Comparison of ENCODE assay signal across 1 cellular context in the genomic region with DNA sequence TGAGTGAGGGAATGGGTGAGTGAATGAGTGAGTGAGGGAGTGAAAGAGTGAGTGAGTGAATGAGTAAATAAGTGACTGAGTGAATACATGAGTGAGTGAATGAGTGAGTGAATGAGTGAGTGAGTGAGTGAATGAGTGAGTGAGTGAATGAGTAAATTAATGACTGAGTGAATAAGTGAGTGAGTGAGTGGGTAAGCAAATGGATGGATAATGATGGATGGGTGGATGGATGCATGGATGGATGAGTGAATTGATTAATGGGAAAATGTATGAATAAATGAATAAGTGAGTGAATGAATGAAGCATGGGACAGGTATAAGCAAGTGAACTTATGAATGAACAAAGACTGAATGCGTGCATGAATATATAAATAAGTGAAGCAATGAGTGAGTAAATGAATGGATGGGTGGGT.
TF ChIP-seq lines count a peak whose summit lies in the region.

No MANE protein-coding gene starts in this region.

TF ChIP-seq in HepG2, 621 proteins besides CTCF, POLR2A, EP300 and RAD21:
- TF ChIP-seq TRIM22 (IDR thresholded peaks at IDR 0.05) = peak; percentile 60; the same call in 1 of the 2 replicates
- TF ChIP-seq HES4 (CRISPR knock-in tag; IDR thresholded peaks at IDR 0.05; ENCODE audit: borderline replicate concordance) = no peak
- TF ChIP-seq ZNF546 (CRISPR knock-in tag; conservative IDR thresholded peaks at IDR 0.05) = no peak
- no peak for TF ChIP-seq ZNF883 (CRISPR knock-in tag; IDR thresholded peaks at IDR 0.05; ENCODE audit: not compliant biosample characterization)
- peak; percentile 89; the same call in 1 of the 2 replicates for TF ChIP-seq NBN (conservative IDR thresholded peaks at IDR 0.05)
- TF ChIP-seq ZNF282 (IDR thresholded peaks at IDR 0.05; ENCODE audit: partially characterized antibody) = peak; percentile 80
- peak; percentile 94 for TF ChIP-seq ZNF24 (IDR thresholded peaks at IDR 0.05)
- no peak for TF ChIP-seq TBL1XR1 (IDR thresholded peaks at IDR 0.05; ENCODE audit: borderline replicate concordance, low read length, partially characterized antibody)
- no peak for TF ChIP-seq ZSCAN29 (CRISPR knock-in tag; conservative IDR thresholded peaks at IDR 0.05)
- TF ChIP-seq ZBTB40 (IDR thresholded peaks at IDR 0.05) = peak; percentile 10; the same call in 1 of the 2 replicates
- no peak for TF ChIP-seq ZBTB40 (CRISPR knock-in tag; IDR thresholded peaks at IDR 0.05)
- TF ChIP-seq BATF2 (CRISPR knock-in tag; IDR thresholded peaks at IDR 0.05) = no peak
- no peak for TF ChIP-seq CBX2 (IDR thresholded peaks at IDR 0.05; ENCODE audit: low read depth, low read length)
- no peak for TF ChIP-seq CBX2 (CRISPR knock-in tag; IDR thresholded peaks at IDR 0.05; ENCODE audit: low read depth)
- no peak for TF ChIP-seq SIX1 (CRISPR knock-in tag; IDR thresholded peaks at IDR 0.05; ENCODE audit: borderline replicate concordance)
- 0 out of 2 replicates have a peak, but pooled peaks have one; percentile 48 for TF ChIP-seq FOXP1 (IDR thresholded peaks at IDR 0.05)
- TF ChIP-seq FOXP1 (CRISPR knock-in tag; IDR thresholded peaks at IDR 0.05) = no peak
- TF ChIP-seq ZNF850 (CRISPR knock-in tag; conservative IDR thresholded peaks at IDR 0.05) = no peak
- 0 out of 2 replicates have a peak, but pooled peaks have one; percentile 31 for TF ChIP-seq PLRG1 (conservative IDR thresholded peaks at IDR 0.05)
